9 cellular contexts compared by ENCODE assay signal in the genomic region with DNA sequence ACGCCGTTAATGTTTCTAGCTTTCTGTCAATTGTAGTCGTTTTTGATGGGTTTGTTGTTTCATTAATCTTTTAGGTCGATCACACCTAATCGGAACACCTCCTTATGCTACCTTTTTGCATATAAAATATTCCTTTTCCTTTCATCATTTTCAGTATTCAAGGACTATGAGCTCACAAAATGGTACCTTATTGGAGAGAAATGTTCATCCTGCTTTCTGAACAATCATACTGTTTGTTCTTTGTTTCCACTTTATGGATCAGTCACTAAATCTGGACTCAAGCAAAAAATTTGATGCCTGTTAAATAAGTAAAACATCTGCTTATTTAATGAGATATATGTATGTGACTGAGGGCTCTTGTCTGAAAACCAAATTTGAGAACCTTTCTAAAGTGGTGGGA. TPM values are rescaled to one million over a fixed set of nuclear protein-coding genes. Genes with fewer than 3 reads are reported as not detected.
DNase-seq lines count a peak whose midpoint lies in the region; ATAC-seq and TF ChIP-seq lines count a peak whose summit lies in the region.
"Had no signal": no experiment of that assay in that cellular context is flagged by ENCODE, and none has a peak within 500 bp of the region (broad histone marks: within the 10 kb centered on the region; RNA-seq: fewer than 3 reads in every experiment).

No MANE protein-coding gene starts in this region.

- 20 to 43% methylated on average over 2 to 5 of the region's 5 CpGs for WGBS in endodermal cell (ENCODE audit: insufficient coverage in 1 of 2, insufficient read length in 1 of 2), 2 experiments
- WGBS in spleen, 5 donors, result 46 to 55% (median 51%) methylated on average over 5 of the region's 5 CpGs

- TF ChIP-seq POLR2A in spleen (IDR thresholded peaks at IDR 0.05), result no peak

- peak overlapping the region; percentile 83 for H3K9ac ChIP-seq in PC-3 (ENCODE audit: low read length)
- H3K9ac ChIP-seq in endodermal cell (ENCODE audit: extremely low read depth, low read length, poor library complexity, severe bottlenecking), result peak overlapping the region; percentile 94

- H3K4me3 Mint-ChIP-seq in T-helper 1 cell treated with Interleukin-12 subunit alpha and Interleukin-12 subunit beta and Interleukin-4 antibody, amounts not matched to agents 30 μg/mL and 1 μg/mL, for 36 hours, result peak overlapping the region; percentile 89
- H3K4me3 Mint-ChIP-seq in endodermal cell (peak overlapping the region; percentile 93), osteocyte (ENCODE audit: unreplicated experiment) (peak overlapping the region; percentile 83)

- DNase-seq in T-helper 1 cell (no peak), PC-3 (no peak), endodermal cell (no peak), osteocyte (ENCODE audit: extremely low spot score, unreplicated experiment) (no peak), spleen (no peak), GM10266 (ENCODE audit: extremely low spot score) (no peak), NCI-H748 (lab: John Stamatoyannopoulos, UW; ENCODE audit: unreplicated experiment) (no peak)
- DNase-seq: uterus had no signal

- H3K4me1 Mint-ChIP-seq in T-helper 1 cell treated with Interleukin-12 subunit alpha and Interleukin-12 subunit beta and Interleukin-4 antibody, amounts not matched to agents 30 μg/mL and 1 μg/mL, for 36 hours (ENCODE audit: low read depth), result peaks cover 33% of the 10 kb centered on the region
- peaks cover 5% of the 10 kb centered on the region for H3K4me1 Mint-ChIP-seq in endodermal cell
- peaks cover 16% of the 10 kb centered on the region for H3K4me1 Mint-ChIP-seq in osteocyte (ENCODE audit: unreplicated experiment)

- no TSS peak for BruUV-seq in PC-3 (replicated peaks; lab: Mats Ljungman, UMichigan)

- H3K27me3 ChIP-seq in PC-3 (ENCODE audit: low read length), result no peaks in the 10 kb centered on the region
- no peaks in the 10 kb centered on the region for H3K27me3 ChIP-seq in endodermal cell (ENCODE audit: control insufficient read depth, insufficient read depth, low read length, poor library complexity, severe bottlenecking)
- no peaks in the 10 kb centered on the region for H3K27me3 ChIP-seq in spleen (replicated peaks in 1 of 7)
- H3K27me3 ChIP-seq: uterus had no signal

- peaks cover 42% of the 10 kb centered on the region for H3K9me3 Mint-ChIP-seq in T-helper 1 cell treated with Interleukin-12 subunit alpha and Interleukin-12 subunit beta and Interleukin-4 antibody, amounts not matched to agents 30 μg/mL and 1 μg/mL, for 36 hours
- peaks cover 41% of the 10 kb centered on the region for H3K9me3 Mint-ChIP-seq in endodermal cell
- H3K9me3 Mint-ChIP-seq in osteocyte (ENCODE audit: unreplicated experiment), result peaks cover 19% of the 10 kb centered on the region

- H3K4me1 ChIP-seq in PC-3 (ENCODE audit: insufficient read depth, low read length), result peaks cover 7% of the 10 kb centered on the region
- no peaks in the 10 kb centered on the region for H3K4me1 ChIP-seq in endodermal cell (ENCODE audit: control insufficient read depth, insufficient read depth, low read length)
- peaks cover 8 to 26% (median 21%) of the 10 kb centered on the region in 6 donors for H3K4me1 ChIP-seq in spleen

- H3K4me2 ChIP-seq in PC-3 (ENCODE audit: low read length), result peak overlapping the region; percentile 88

- no peaks in the 10 kb centered on the region for H3F3A ChIP-seq in PC-3 (ENCODE audit: low read length, unreplicated experiment)

- intact Hi-C loops in PC-3 (cut with micrococcal nuclease), result loop anchor here (2.0 to 5.0 kb wide), 4 partner anchors 120 to 440 kb away; no protein-coding TSS in a partner anchor
- intact Hi-C loops in spleen (cut with DNase I; ENCODE audit: low total_unique reads), result no loop called here

- no peaks in the 10 kb centered on the region for H3K9me2 ChIP-seq in PC-3 (replicated peaks; ENCODE audit: low read length)

- peaks cover 78% of the 10 kb centered on the region for H3K79me2 ChIP-seq in PC-3 (ENCODE audit: low read length)

- peaks cover 55% of the 10 kb centered on the region for H3K36me3 Mint-ChIP-seq in T-helper 1 cell treated with Interleukin-12 subunit alpha and Interleukin-12 subunit beta and Interleukin-4 antibody, amounts not matched to agents 30 μg/mL and 1 μg/mL, for 36 hours (ENCODE audit: low read depth)
- peaks cover 57% of the 10 kb centered on the region for H3K36me3 Mint-ChIP-seq in endodermal cell (ENCODE audit: low read depth)
- H3K36me3 Mint-ChIP-seq in osteocyte (ENCODE audit: unreplicated experiment), result peaks cover 22% of the 10 kb centered on the region

- H3K27ac Mint-ChIP-seq in T-helper 1 cell treated with Interleukin-12 subunit alpha and Interleukin-12 subunit beta and Interleukin-4 antibody, amounts not matched to agents 30 μg/mL and 1 μg/mL, for 36 hours, result peak overlapping the region; percentile 79
- H3K27ac Mint-ChIP-seq in endodermal cell (peak overlapping the region; percentile 99), osteocyte (ENCODE audit: unreplicated experiment) (peak overlapping the region; percentile 78)

- H3K36me3 ChIP-seq in PC-3 (ENCODE audit: low read depth, low read length) (peaks cover 61% of the 10 kb centered on the region), endodermal cell (ENCODE audit: control insufficient read depth, insufficient read depth, low read length) (peaks cover 30% of the 10 kb centered on the region), spleen (peaks cover 0 to 27% (median 4%) of the 10 kb centered on the region in 6 donors)
- H3K36me3 ChIP-seq: uterus had no signal

- no peaks in the 10 kb centered on the region for H3K27me3 Mint-ChIP-seq in T-helper 1 cell treated with Interleukin-12 subunit alpha and Interleukin-12 subunit beta and Interleukin-4 antibody, amounts not matched to agents 30 μg/mL and 1 μg/mL, for 36 hours (ENCODE audit: low read depth)
- H3K27me3 Mint-ChIP-seq in endodermal cell (ENCODE audit: insufficient read depth), result no peaks in the 10 kb centered on the region
- H3K27me3 Mint-ChIP-seq in osteocyte (ENCODE audit: unreplicated experiment), result no peaks in the 10 kb centered on the region

- H3K27ac ChIP-seq in PC-3 (ENCODE audit: low read length) (no peak overlapping the region), endodermal cell (ENCODE audit: low read depth, low read length) (no peak overlapping the region), spleen (no peak overlapping the region)
- H3K27ac ChIP-seq: uterus had no signal

- no peaks in the 10 kb centered on the region for H4K20me1 ChIP-seq in PC-3 (ENCODE audit: low read length)

- POLR2A ChIA-PET in PC-3 (lab: Charles Lee; ENCODE audit: unreplicated experiment), result interaction anchor here (0.5 kb wide), 1 partner anchor 9 kb away, joined by 3 read pairs; no protein-coding TSS in a partner anchor

- H3K9me3 ChIP-seq in PC-3 (ENCODE audit: low read length), result peaks cover 41% of the 10 kb centered on the region; the same call in 1 of the 2 replicates
- H3K9me3 ChIP-seq in endodermal cell (ENCODE audit: control insufficient read depth, low read length), result peaks cover 45% of the 10 kb centered on the region
- H3K9me3 ChIP-seq in spleen, result peaks cover 0 to 31% (median 18%) of the 10 kb centered on the region in 8 donors
- H3K9me3 ChIP-seq: uterus had no signal

- CTCF ChIA-PET in PC-3 (lab: Charles Lee), result interaction anchor here (0.7 kb wide), 1 partner anchor 96 kb away, joined by 10 read pairs; no protein-coding TSS in a partner anchor

- no peak for ATAC-seq in PC-3

- H3K4me3 ChIP-seq in PC-3 (ENCODE audit: low read length) (peak overlapping the region; percentile 76), endodermal cell (ENCODE audit: low read length) (peak overlapping the region; percentile 90), spleen (peak overlapping the region in 3 of 8 donors; percentile 79 to 94 (median 82))

- TF ChIP-seq CTCF in PC-3 (conservative IDR thresholded peaks at IDR 0.05; ENCODE audit: low read depth, low read length) (no peak), endodermal cell (conservative IDR thresholded peaks at IDR 0.05) (no peak), osteocyte (IDR thresholded peaks at IDR 0.05) (no peak), spleen (IDR thresholded peaks at IDR 0.05 in 8 of 11, conservative IDR thresholded peaks at IDR 0.05 in 3 of 11) (no peak), GM10266 (IDR thresholded peaks at IDR 0.05; ENCODE audit: control insufficient read depth, insufficient read depth, low read depth, missing control alignments) (no peak)

- peak overlapping the region; percentile 95 for H2AFZ ChIP-seq in PC-3 (ENCODE audit: low read length)

RNA-seq across cellular contexts. Expression of a gene that starts 1.1 kb away (rescaled TPM):
- total RNA-seq in PC-3 (2014; rRNA removed) (19.1 and 31.8 TPM in 2 replicates), endodermal cell (10 to 100 TPM; 16.2 to 20.4 TPM), osteocyte (2.7 and 3.1 TPM in 2 replicates), spleen (1 to 10 TPM; 1.0 to 5.2 (median 3.2) TPM)
- polyA plus RNA-seq in endodermal cell (2013, experiment 1 of 2), result 44.3 TPM
- 47.5 TPM for polyA plus RNA-seq in endodermal cell (2013, experiment 2 of 2)
- polyA plus RNA-seq in spleen, result 1 to 10 TPM in 2 of 3 donors, under 1 TPM in 1; 0.74 to 4.2 (median 1.2) TPM

RNA-seq across cellular contexts. Expression of a gene that starts 1.3 kb away (rescaled TPM):
- 16.5 and 20.4 TPM in 2 replicates for total RNA-seq in PC-3 (2014; rRNA removed)
- 10 to 100 TPM; 42.9 to 46.8 TPM for total RNA-seq in endodermal cell
- polyA plus RNA-seq in endodermal cell (2013, experiment 1 of 2), result 30.1 TPM
- 31.3 TPM for polyA plus RNA-seq in endodermal cell (2013, experiment 2 of 2)
- total RNA-seq in osteocyte, result 32.5 and 35.1 TPM in 2 replicates
- total RNA-seq in spleen, result 10 to 100 TPM; 13.5 to 25.6 (median 22.5) TPM
- polyA plus RNA-seq in spleen, result 10 to 100 TPM in 1 of 3 donors, 1 to 10 TPM in 2; 6.8 to 14.2 (median 8.8) TPM

RNA-seq across cellular contexts. Expression of a gene that starts 33.3 kb away (rescaled TPM):
- not detected in 2 replicates for total RNA-seq in PC-3 (2014; rRNA removed)
- total RNA-seq in endodermal cell, result 1 to 10 TPM; 5.3 to 6.6 TPM
- 7.6 TPM for polyA plus RNA-seq in endodermal cell (2013, experiment 1 of 2)
- polyA plus RNA-seq in endodermal cell (2013, experiment 2 of 2), result 6.0 TPM
- total RNA-seq in osteocyte, result 4.0 and 4.9 TPM in 2 replicates
- 1 to 10 TPM; 5.0 to 8.5 (median 5.6) TPM for total RNA-seq in spleen
- 1 to 10 TPM; 1.5 to 2.0 (median 1.8) TPM for polyA plus RNA-seq in spleen

RNA-seq across cellular contexts. Expression of a gene that starts 50.2 kb away (rescaled TPM):
- total RNA-seq in PC-3 (2014; rRNA removed) (not detected in 2 replicates), endodermal cell (1 to 10 TPM in 1 of 2 donors, under 1 TPM in 1; 0.29 to 1.6 TPM), osteocyte (not detected in 2 replicates), spleen (1 to 10 TPM; 3.2 to 5.9 (median 4.9) TPM)
- polyA plus RNA-seq in endodermal cell (2013, experiment 1 of 2), result 7.0 TPM
- 6.2 TPM for polyA plus RNA-seq in endodermal cell (2013, experiment 2 of 2)
- polyA plus RNA-seq in spleen, result 1 to 10 TPM; 2.8 to 3.6 (median 3.6) TPM
